8 cellular contexts compared by ENCODE assay signal in the genomic region with DNA sequence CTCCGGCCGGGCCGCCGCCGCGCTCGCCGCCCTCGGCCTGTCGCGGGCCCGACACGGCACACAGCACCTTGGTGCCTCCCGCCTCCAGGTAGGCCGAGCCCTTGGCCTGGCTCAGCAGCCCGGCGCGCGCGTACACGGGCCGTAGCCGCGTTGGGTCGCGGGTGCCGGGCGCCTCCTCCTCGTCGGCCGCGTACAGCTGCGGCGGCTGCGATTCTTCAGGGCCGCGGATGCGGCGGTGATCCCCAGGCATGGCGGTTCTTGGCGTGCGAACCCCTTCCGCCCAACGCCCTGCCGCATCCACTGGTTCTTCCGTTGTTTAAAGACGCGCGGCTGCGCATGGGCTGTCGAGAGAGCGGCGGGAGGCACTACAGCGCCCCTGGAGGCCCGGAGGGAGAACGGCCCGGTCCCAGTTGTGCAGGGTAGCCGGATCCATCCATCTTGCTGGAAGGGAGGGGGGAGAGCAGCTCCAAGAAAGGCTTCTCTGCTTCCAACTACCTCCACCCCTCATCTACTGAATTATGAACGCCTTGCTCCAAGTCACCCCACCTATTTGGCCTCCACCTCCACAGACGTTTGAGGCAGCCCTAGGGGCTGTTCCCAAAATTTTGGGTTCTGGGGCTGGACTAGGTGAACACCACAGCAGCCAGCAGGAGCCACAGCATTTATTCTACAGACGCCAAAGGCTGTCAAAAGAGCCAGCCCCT. TPM values are rescaled to one million over a fixed set of nuclear protein-coding genes. Genes with fewer than 3 reads are reported as not detected.
DNase-seq lines count a peak whose midpoint lies in the region; TF ChIP-seq lines count a peak whose summit lies in the region.

A gene (minus strand): TSS at position 290 of the 704 bp plus-strand sequence. CDS start 40 bp downstream, at position 250.

- no peak for TF ChIP-seq EP300 in stomach (IDR thresholded peaks at IDR 0.05)

- DNase-seq in GF-D8 (lab: John Stamatoyannopoulos, UW) (peak; percentile 86), HCEC 1CT (peak; percentile 92), MG63 (peak; percentile 89), SHP77 (lab: John Stamatoyannopoulos, UW) (peak; percentile 95 to 97), fibroblast of villous mesenchyme (ENCODE audit: low read depth) (peak; percentile 92), neural crest cell (ENCODE audit: low read depth, low spot score) (peak; percentile 92), stomach (peak; percentile 92)
- peak; percentile 89 for DNase-seq in activated effector memory CD4-positive, alpha-beta T cell treated with Interleukin-2 at 50 U/mL for 16 hours

- H3K36me3 ChIP-seq in MG63, result peaks cover 40% of the 10 kb centered on the region
- H3K36me3 ChIP-seq in stomach, result peaks cover 41 to 58% (median 49%) of the 10 kb centered on the region in 4 donors

- peak within 1 kb of the TSS; percentile 85 to 96 (median 90) for H3K27ac ChIP-seq in stomach

- H3K27me3 ChIP-seq in MG63, result no peaks in the 10 kb centered on the region
- H3K27me3 ChIP-seq in stomach, result no peaks in the 10 kb centered on the region

- H3K27me3 Mint-ChIP-seq in neural crest cell (ENCODE audit: low read depth), result peaks cover 4% of the 10 kb centered on the region

- WGBS in stomach, 5 donors, result 2 to 3% (median 2%) methylated on average over 34 to 61 of the region's 61 CpGs

- H3K27ac Mint-ChIP-seq in neural crest cell (ENCODE audit: unreplicated experiment), result peak within 1 kb of the TSS; percentile 96

- peaks cover 14 to 40% (median 20%) of the 10 kb centered on the region in 4 donors for H3K4me1 ChIP-seq in stomach

- TF ChIP-seq POLR2A in stomach (IDR thresholded peaks at IDR 0.05), result no peak

- intact Hi-C loops in stomach (cut with DNase I; ENCODE audit: low total_unique reads), result loop anchor here (10.0 kb wide), 1 partner anchor 97 kb away; no protein-coding TSS in a partner anchor

- H3K9me3 ChIP-seq in MG63 (no peaks in the 10 kb centered on the region), stomach (no peaks in the 10 kb centered on the region)

- H3K9me3 Mint-ChIP-seq in neural crest cell, result no peaks in the 10 kb centered on the region

- peaks cover 9% of the 10 kb centered on the region for H3K4me1 Mint-ChIP-seq in neural crest cell

- H3K4me3 Mint-ChIP-seq in neural crest cell, result peak within 1 kb of the TSS; percentile 97

- peaks cover 18% of the 10 kb centered on the region for H3K36me3 Mint-ChIP-seq in neural crest cell (ENCODE audit: low read depth)

- H3K4me3 ChIP-seq in MG63 (peak within 1 kb of the TSS; percentile 63), fibroblast of villous mesenchyme (ENCODE audit: low read depth, low read length) (peak within 1 kb of the TSS; percentile 59), stomach (peak within 1 kb of the TSS; percentile 66 to 82 (median 77))

- TF ChIP-seq CTCF in fibroblast of villous mesenchyme (IDR thresholded peaks at IDR 0.05; ENCODE audit: insufficient read depth, low read depth, low read length), result peak; percentile 91
- peak; percentile 95 for TF ChIP-seq CTCF in neural crest cell (conservative IDR thresholded peaks at IDR 0.05)
- peak in 5 of 7 experiments; percentile 80 to 92 (median 91) for TF ChIP-seq CTCF in stomach (IDR thresholded peaks at IDR 0.05)

RNA-seq across cellular contexts. Expression of the gene that starts here (rescaled TPM):
- total RNA-seq in MG63 (2014; rRNA removed; shearing (Covaris generic); ENCODE audit: low replicate concordance), result 12.2 and 14.3 TPM in 2 replicates
- total RNA-seq in fibroblast of villous mesenchyme (32.0 and 32.9 TPM in 2 replicates), neural crest cell (39.5 and 41.6 TPM in 2 replicates), stomach (10 to 100 TPM; 20.1 to 45.2 (median 30.3) TPM)
- 1 to 10 TPM; 7.0 to 8.8 (median 7.2) TPM for polyA plus RNA-seq in stomach

Comparison
In these comparisons a context has a peak if more than half of its experiments do, and no peak if none do; other contexts are left out.
1. Peak in every context shown above with its lines: DNase-seq, H3K4me3 ChIP-seq and H3K27ac ChIP-seq.